ENCODE assay signal across 12 cellular contexts in the genomic region with DNA sequence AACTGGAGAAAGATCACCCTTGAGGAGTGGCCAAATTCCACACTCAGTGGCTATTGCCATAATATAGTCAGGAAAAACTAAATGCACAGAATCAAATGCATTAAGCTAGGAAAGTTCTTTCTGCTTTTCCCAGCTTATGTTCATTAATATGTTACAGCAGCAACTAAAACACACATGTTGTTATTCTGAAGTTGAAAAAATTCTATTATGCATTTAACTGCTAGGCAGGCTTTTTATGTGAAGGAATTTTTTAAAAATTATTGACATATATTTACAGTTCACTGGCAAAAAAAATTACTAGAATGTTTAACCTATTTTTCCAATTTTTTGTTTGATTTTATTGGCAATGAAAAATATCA. TPM values are rescaled to one million over a fixed set of nuclear protein-coding genes. Genes with fewer than 3 reads are reported as not detected.
DNase-seq lines count a peak whose midpoint lies in the region; ATAC-seq and TF ChIP-seq lines count a peak whose summit lies in the region.
"Had no signal": no experiment of that assay in that cellular context is flagged by ENCODE, and none has a peak within 500 bp of the region (broad histone marks: within the 10 kb centered on the region; RNA-seq: fewer than 3 reads in every experiment).

No MANE protein-coding gene starts in this region.

- H3K4me3 ChIP-seq in ACC112 (ENCODE audit: low read depth, low read length) (no peak overlapping the region), RWPE2 (ENCODE audit: severe bottlenecking) (no peak overlapping the region), rectal smooth muscle tissue (ENCODE audit: low read length) (no peak overlapping the region)
- H3K4me3 ChIP-seq: K562 had no signal

- H3K9ac ChIP-seq in rectal smooth muscle tissue (ENCODE audit: low read length), result no peak overlapping the region

- H2AFZ ChIP-seq in ACC112 (ENCODE audit: low read length, unreplicated experiment), result no peak overlapping the region

- no peaks in the 10 kb centered on the region for H3K9me3 ChIP-seq in RWPE2 (ENCODE audit: severe bottlenecking)

- H3K79me2 ChIP-seq in ACC112 (ENCODE audit: control insufficient read depth, insufficient read depth, low read length, unreplicated experiment), result peaks cover 49% of the 10 kb centered on the region

- peaks cover 49% of the 10 kb centered on the region for H3K4me1 ChIP-seq in ACC112 (ENCODE audit: control insufficient read depth, insufficient read depth, low read length, unreplicated experiment)
- peaks cover 50% of the 10 kb centered on the region for H3K4me1 ChIP-seq in RWPE2 (ENCODE audit: insufficient read depth, poor library complexity, severe bottlenecking)
- H3K4me1 ChIP-seq in foreskin keratinocyte, result peaks cover 44% of the 10 kb centered on the region
- peaks cover 54% of the 10 kb centered on the region for H3K4me1 ChIP-seq in rectal smooth muscle tissue (ENCODE audit: control insufficient read depth, insufficient read depth, low read length)

- DNase-seq in RWPE2 (ENCODE audit: low spot score) (no peak), foreskin keratinocyte (no peak), DMS53 (lab: John Stamatoyannopoulos, UW) (no peak), NCI-H510A (lab: John Stamatoyannopoulos, UW) (no peak)
- DNase-seq: activated CD4-positive, CD25-positive, alpha-beta regulatory T cell; activated T-cell treated with anti-CD3 and anti-CD28 coated beads for 4 hours; NCI-H187 treated with DMSO at 0.1 percent for 48 hours had no signal

- no peaks in the 10 kb centered on the region for H3K27me3 ChIP-seq in ACC112 (ENCODE audit: insufficient read depth, low read length)
- no peaks in the 10 kb centered on the region for H3K27me3 ChIP-seq in RWPE2 (ENCODE audit: insufficient read depth, poor library complexity, severe bottlenecking)
- H3K27me3 ChIP-seq in foreskin keratinocyte, result no peaks in the 10 kb centered on the region
- no peaks in the 10 kb centered on the region for H3K27me3 ChIP-seq in rectal smooth muscle tissue (ENCODE audit: control insufficient read depth, insufficient read depth, low read length)

- ATAC-seq in RWPE2 (ENCODE audit: low read depth), result no peak
- ATAC-seq in foreskin keratinocyte, result no peak
- ATAC-seq in HG02870 (IDR thresholded peaks at IDR 0.05; ENCODE audit: unreplicated experiment), result no peak
- no peak for ATAC-seq in HG03469 (IDR thresholded peaks at IDR 0.05; ENCODE audit: unreplicated experiment)
- ATAC-seq: K562 had no signal

- H3K36me3 ChIP-seq in ACC112 (ENCODE audit: insufficient read depth, low read length) (no peaks in the 10 kb centered on the region), RWPE2 (ENCODE audit: low read depth) (no peaks in the 10 kb centered on the region), rectal smooth muscle tissue (ENCODE audit: control insufficient read depth, insufficient read depth, low read length) (no peaks in the 10 kb centered on the region)

- TF ChIP-seq CTCF in RWPE2 (IDR thresholded peaks at IDR 0.05; ENCODE audit: poor library complexity, severe bottlenecking) (no peak), foreskin keratinocyte (conservative IDR thresholded peaks at IDR 0.05) (no peak)

- peak overlapping the region; percentile 83 for H3K27ac ChIP-seq in ACC112 (ENCODE audit: low read depth, low read length)
- peak overlapping the region; percentile 95 for H3K27ac ChIP-seq in RWPE2 (ENCODE audit: poor library complexity, severe bottlenecking)
- peak overlapping the region; percentile 33 for H3K27ac ChIP-seq in foreskin keratinocyte
- peak overlapping the region; percentile 88 for H3K27ac ChIP-seq in rectal smooth muscle tissue (ENCODE audit: low read depth, low read length)

RNA-seq across cellular contexts. Expression of gene SCHIP1, which starts 13.8 kb away (rescaled TPM):
- 1.1 and 1.3 TPM in 2 replicates for total RNA-seq in foreskin keratinocyte
- polyA plus RNA-seq in foreskin keratinocyte, result 0.34 and 5.6 TPM in 2 replicates
- total RNA-seq: K562 had no signal
- polyA plus RNA-seq: K562 had no signal

Comparison
In these comparisons a context has a peak if more than half of its experiments do, and no peak if none do; other contexts are left out.
1. H3K27ac ChIP-seq: peak in every context shown above with its lines; median percentile 95 in RWPE2; 88 in rectal smooth muscle tissue; 83 in ACC112; 33 in foreskin keratinocyte.